In the genomic region with DNA sequence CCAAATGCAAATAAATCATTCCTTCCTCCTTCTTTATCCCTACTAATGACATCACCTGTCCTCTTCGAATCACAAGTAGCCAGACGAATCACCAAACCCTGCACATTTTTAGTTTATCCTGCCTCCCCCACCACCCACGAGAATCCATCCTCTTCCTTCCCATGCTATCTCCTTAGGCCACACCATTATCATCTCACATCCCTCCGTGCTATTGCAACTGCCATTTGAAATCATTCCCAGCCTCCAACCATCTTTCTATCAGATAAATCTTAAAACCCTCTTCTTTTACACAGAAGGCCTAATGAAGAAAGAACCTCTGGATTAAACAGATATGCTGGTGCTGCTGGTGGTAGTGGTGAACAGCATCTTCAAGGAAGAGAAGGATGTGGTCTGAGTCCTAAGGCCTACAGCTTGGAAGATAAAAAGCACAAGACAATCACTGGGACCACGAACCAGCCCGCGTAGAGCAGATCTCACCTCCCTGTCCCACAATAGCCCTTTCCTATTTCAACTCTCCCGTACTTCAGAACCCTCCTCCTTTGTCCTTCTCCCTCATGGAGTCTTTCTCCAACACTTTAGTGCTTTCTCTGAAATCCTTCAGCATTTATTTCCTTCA, we compare ENCODE assay signal across 29 cellular contexts.
"Had no signal": no experiment of that assay in that cellular context is flagged by ENCODE, and none has a peak within 500 bp of the region (broad histone marks: within the 10 kb centered on the region; RNA-seq: fewer than 3 reads in every experiment).

No MANE protein-coding gene starts in this region.

- ATAC-seq: mucosa of descending colon; naive thymus-derived CD4-positive, alpha-beta T cell; pancreas; right cardiac atrium; stimulated activated naive B cell treated with anti-CD40 and anti-IgM and Interleukin-4, amounts not matched to agents 10 μg/mL and 1 μg/mL and 100 μg/mL, for 72 hours; stimulated activated naive CD8-positive, alpha-beta T cell treated with anti-CD3 and anti-CD28 coated beads, Interleukin-15, Interleukin-2, amounts not matched to agents 100 U/mL and 50 U/mL, for 24 hours had no signal

- H3K4me1 ChIP-seq: left ventricle myocardium inferior, pancreas, prostate gland, sigmoid colon, stomach, testis, thyroid gland, transverse colon, uterus had no signal

- H3K4me1 Mint-ChIP-seq: nephron; neural crest cell; stimulated activated naive B cell treated with anti-CD40 and anti-IgM and Interleukin-4, amounts not matched to agents 10 μg/mL and 1 μg/mL and 100 μg/mL, for 72 hours had no signal

- H3K36me3 Mint-ChIP-seq: stimulated activated naive B cell treated with anti-CD40 and anti-IgM and Interleukin-4, amounts not matched to agents 10 μg/mL and 1 μg/mL and 100 μg/mL, for 72 hours had no signal

- DNase-seq: hypothalamus; immature natural killer cell; kidney; left ventricle myocardium inferior; midbrain; mucosa of descending colon; naive thymus-derived CD4-positive, alpha-beta T cell; nucleus accumbens; pancreas; posterior cingulate gyrus; retina; right cardiac atrium; sigmoid colon; small intestine; stimulated activated CD4-positive, alpha-beta T cell treated with anti-CD3 and anti-CD28 coated beads, Interleukin-1b, Interleukin-23, amount 100 ng/mL, for 48 hours; stimulated activated CD4-positive, alpha-beta T cell treated with anti-CD3 and anti-CD28 coated beads, Interleukin-2, amount 100 ng/mL, for 48 hours; stimulated activated CD4-positive, alpha-beta T cell treated with anti-CD3 and anti-CD28 coated beads, Interleukin-4, amount 100 ng/mL, for 4 hours; stimulated activated naive B cell treated with anti-CD40 and anti-IgM and Interleukin-4, amounts not matched to agents 10 μg/mL and 1 μg/mL and 100 μg/mL, for 72 hours; stimulated activated naive CD8-positive, alpha-beta T cell treated with anti-CD3 and anti-CD28 coated beads, Interleukin-15, Interleukin-2, amounts not matched to agents 100 U/mL and 50 U/mL, for 24 hours; stomach; testis; thyroid gland; transverse colon; uterus had no signal

- H3K27ac Mint-ChIP-seq: immature natural killer cell; naive thymus-derived CD4-positive, alpha-beta T cell; nephron; stimulated activated naive B cell treated with anti-CD40 and anti-IgM and Interleukin-4, amounts not matched to agents 10 μg/mL and 1 μg/mL and 100 μg/mL, for 72 hours had no signal

- H3K4me3 Mint-ChIP-seq: immature natural killer cell; naive thymus-derived CD4-positive, alpha-beta T cell; nephron; neural crest cell; stimulated activated naive B cell treated with anti-CD40 and anti-IgM and Interleukin-4, amounts not matched to agents 10 μg/mL and 1 μg/mL and 100 μg/mL, for 72 hours had no signal

- H3K4me3 ChIP-seq: left ventricle myocardium inferior, lung, mucosa of descending colon, pancreas, prostate gland, sigmoid colon, stomach, testis, thyroid gland, transverse colon, uterus had no signal

- FAIRE-seq: islet of Langerhans, kidney, pancreas, small intestine had no signal

- H3K36me3 ChIP-seq: left ventricle myocardium inferior, pancreas, prostate gland, sigmoid colon, stomach, thyroid gland, transverse colon, uterus had no signal

- H3K9me3 Mint-ChIP-seq: neural crest cell; stimulated activated naive B cell treated with anti-CD40 and anti-IgM and Interleukin-4, amounts not matched to agents 10 μg/mL and 1 μg/mL and 100 μg/mL, for 72 hours had no signal

- H3K27ac ChIP-seq: left ventricle myocardium inferior, pancreas, prostate gland, sigmoid colon, stomach, testis, thyroid gland, transverse colon, uterus had no signal

- H3K9me3 ChIP-seq: left ventricle myocardium inferior, mucosa of descending colon, pancreas, prostate gland, sigmoid colon, stomach, testis, thyroid gland, transverse colon, uterus had no signal

- H3K27me3 ChIP-seq: pancreas, sigmoid colon, stomach, testis, thyroid gland, transverse colon, uterus had no signal
